13 cellular contexts compared by ENCODE assay signal in the genomic region with DNA sequence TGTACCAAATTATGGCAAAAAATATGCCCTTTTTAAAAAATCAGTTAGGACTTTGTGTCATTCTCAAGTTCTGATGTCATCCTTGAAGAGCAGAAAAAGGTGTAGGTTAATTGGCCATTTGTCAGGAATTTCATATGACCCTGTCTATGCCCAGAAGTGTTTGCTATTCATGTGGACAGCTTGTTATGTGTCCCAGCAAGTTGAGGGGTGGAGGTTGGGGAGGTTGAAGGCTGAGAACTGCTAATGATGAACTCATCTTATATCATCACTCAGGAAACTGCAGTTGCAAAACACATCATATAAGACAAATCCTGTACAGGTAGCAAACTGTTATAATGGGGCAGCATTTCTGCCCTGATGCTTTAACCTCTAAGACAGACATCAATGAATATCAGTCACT.
"Had no signal": no experiment of that assay in that cellular context is flagged by ENCODE, and none has a peak within 500 bp of the region (broad histone marks: within the 10 kb centered on the region; RNA-seq: fewer than 3 reads in every experiment).

No MANE protein-coding gene starts in this region.

- H3K36me3 Mint-ChIP-seq: activated naive CD4-positive, alpha-beta T cell treated with anti-CD3 and anti-CD28 coated beads, Interleukin-2, amount 10 ng/mL, durations not matched to agents 7 days and 5 days had no signal

- H3K9ac ChIP-seq: parathyroid adenoma had no signal

- H3K27me3 Mint-ChIP-seq: activated naive CD4-positive, alpha-beta T cell treated with anti-CD3 and anti-CD28 coated beads, Interleukin-2, amount 10 ng/mL, durations not matched to agents 7 days and 5 days had no signal

- H3K79me2 ChIP-seq: parathyroid adenoma had no signal

- H3K9me3 Mint-ChIP-seq: activated naive CD4-positive, alpha-beta T cell treated with anti-CD3 and anti-CD28 coated beads, Interleukin-2, amount 10 ng/mL, durations not matched to agents 7 days and 5 days; activated T-helper 2 cell treated with anti-CD3 and anti-CD28 coated beads, Interferon-gamma antibody, Interleukin-2, Interleukin-4, amounts not matched to agents 10 μg/mL and 5 μg/mL and 100 μg/mL, durations not matched to agents 14 hours and 24 hours and 36 hours had no signal

- H3K27me3 ChIP-seq: brain microvascular endothelial cell, esophagus squamous epithelium, gastrocnemius medialis, right atrium auricular region, thyroid gland had no signal

- H3K4me3 Mint-ChIP-seq: activated naive CD4-positive, alpha-beta T cell treated with anti-CD3 and anti-CD28 coated beads, Interleukin-2, amount 10 ng/mL, durations not matched to agents 7 days and 5 days had no signal

- H3K27ac Mint-ChIP-seq: activated naive CD4-positive, alpha-beta T cell treated with anti-CD3 and anti-CD28 coated beads, Interleukin-2, amount 10 ng/mL, durations not matched to agents 7 days and 5 days; activated T-helper 2 cell treated with anti-CD3 and anti-CD28 coated beads, Interferon-gamma antibody, Interleukin-2, Interleukin-4, amounts not matched to agents 10 μg/mL and 5 μg/mL and 100 μg/mL, durations not matched to agents 14 hours and 24 hours and 36 hours had no signal

- ATAC-seq: activated CD4-positive, CD25-positive, alpha-beta regulatory T cell treated with anti-CD3 and anti-CD28 coated beads, Interleukin-2, amount 50 U/mL, for 24 hours; gastrocnemius medialis had no signal

- DNase-seq: activated naive CD4-positive, alpha-beta T cell treated with anti-CD3 and anti-CD28 coated beads, Interleukin-2, amount 10 ng/mL, durations not matched to agents 7 days and 5 days; brain microvascular endothelial cell; esophagus squamous epithelium; gastrocnemius medialis; hippocampal formation; lower lobe of right lung; midbrain; thyroid gland had no signal

- H3K36me3 ChIP-seq: brain microvascular endothelial cell, gastrocnemius medialis, thyroid gland had no signal

- H2AFZ ChIP-seq: parathyroid adenoma had no signal

- H3K4me1 ChIP-seq: esophagus squamous epithelium, lower lobe of right lung, parathyroid adenoma, right atrium auricular region, thyroid gland had no signal

- H3K9me3 ChIP-seq: esophagus squamous epithelium, gastrocnemius medialis, lower lobe of right lung, right atrium auricular region, thyroid gland had no signal

- H3K4me3 ChIP-seq: esophagus squamous epithelium, gastrocnemius medialis, lower lobe of right lung, right atrium auricular region, smooth muscle cell, thyroid gland had no signal

- H3K4me1 Mint-ChIP-seq: activated naive CD4-positive, alpha-beta T cell treated with anti-CD3 and anti-CD28 coated beads, Interleukin-2, amount 10 ng/mL, durations not matched to agents 7 days and 5 days had no signal

- H3K4me2 ChIP-seq: smooth muscle cell had no signal

- H3K27ac ChIP-seq: brain microvascular endothelial cell, esophagus squamous epithelium, gastrocnemius medialis, lower lobe of right lung, parathyroid adenoma, right atrium auricular region, thyroid gland had no signal
